8 cellular contexts compared by ENCODE assay signal in the genomic region with DNA sequence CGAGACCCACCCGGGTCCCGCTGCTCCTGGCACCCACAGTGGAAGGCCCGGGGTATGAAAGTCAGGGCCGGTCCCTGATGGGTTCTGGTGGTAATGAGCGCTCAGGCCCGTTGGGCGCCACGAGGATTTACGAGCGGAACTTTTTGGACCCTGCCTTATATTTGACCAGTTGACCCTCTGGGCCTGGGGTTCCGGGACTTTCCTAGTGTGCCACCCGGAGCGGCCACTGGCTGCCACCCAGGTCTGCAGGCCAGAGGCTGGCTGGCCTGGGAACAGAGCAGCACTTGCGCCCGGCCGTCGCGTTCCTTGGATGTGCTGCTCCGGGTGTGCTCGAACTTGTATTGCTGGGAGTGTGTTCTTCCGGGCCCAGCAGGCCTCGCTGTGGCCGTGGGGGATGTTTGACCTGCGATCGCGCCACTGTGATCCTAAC. TPM values are rescaled to one million over a fixed set of nuclear protein-coding genes. Genes with fewer than 3 reads are reported as not detected.
A peak's percentile ranks its signal among the peaks of the same experiment; 100 is the strongest.
DNase-seq lines count a peak whose midpoint lies in the region; ATAC-seq and TF ChIP-seq lines count a peak whose summit lies in the region.

No MANE protein-coding gene starts in this region.

- H3K27ac Mint-ChIP-seq in activated CD4-positive, alpha-beta T cell treated with anti-CD3 and anti-CD28 coated beads, Interleukin-2, amount 10 ng/mL, durations not matched to agents 24 days and 14 days = no peak overlapping the region

- TF ChIP-seq POLR2A in right lobe of liver (IDR thresholded peaks at IDR 0.05) = peak; percentile 27

- peaks cover 0 to 13% (median 2%) of the 10 kb centered on the region in 4 donors for H3K4me1 ChIP-seq in right lobe of liver
- peaks cover 6% of the 10 kb centered on the region for H3K4me1 ChIP-seq in thymus (ENCODE audit: control insufficient read depth, insufficient read depth, low read length)

- ATAC-seq in right lobe of liver = peak; percentile 41 to 75 (median 58)

- 13% methylated on average over 12 of the region's 27 CpGs for WGBS in right lobe of liver (ENCODE audit: insufficient coverage, low coverage, low lambda C conversion rate, missing lambda C conversion rate)
- 13% methylated on average over 27 of the region's 27 CpGs for WGBS in thymus

- H3K4me3 Mint-ChIP-seq in activated CD4-positive, alpha-beta T cell treated with anti-CD3 and anti-CD28 coated beads, Interleukin-2, amount 10 ng/mL, durations not matched to agents 24 days and 14 days = peak overlapping the region; percentile 34

- peaks cover 53% of the 10 kb centered on the region for H3K27me3 Mint-ChIP-seq in activated CD4-positive, alpha-beta T cell treated with anti-CD3 and anti-CD28 coated beads, Interleukin-2, amount 10 ng/mL, durations not matched to agents 24 days and 14 days

- TF ChIP-seq CTCF in coronary artery (IDR thresholded peaks at IDR 0.05) = no peak
- no peak for TF ChIP-seq CTCF in right lobe of liver (IDR thresholded peaks at IDR 0.05)

- peaks cover 7% of the 10 kb centered on the region for H3K4me1 Mint-ChIP-seq in activated CD4-positive, alpha-beta T cell treated with anti-CD3 and anti-CD28 coated beads, Interleukin-2, amount 10 ng/mL, durations not matched to agents 24 days and 14 days

- H3K36me3 Mint-ChIP-seq in activated CD4-positive, alpha-beta T cell treated with anti-CD3 and anti-CD28 coated beads, Interleukin-2, amount 10 ng/mL, durations not matched to agents 24 days and 14 days (ENCODE audit: low read depth) = no peaks in the 10 kb centered on the region

- H3K27me3 ChIP-seq in right lobe of liver (no peaks in the 10 kb centered on the region), thymus (ENCODE audit: control insufficient read depth, insufficient read depth) (peaks cover 36% of the 10 kb centered on the region)

- H3K36me3 ChIP-seq in right lobe of liver = no peaks in the 10 kb centered on the region
- no peaks in the 10 kb centered on the region for H3K36me3 ChIP-seq in thymus (ENCODE audit: control insufficient read depth, insufficient read depth)

- no peak for DNase-seq in activated CD4-positive, alpha-beta T cell treated with anti-CD3 and anti-CD28 coated beads, Interleukin-2, amount 10 ng/mL, durations not matched to agents 24 days and 14 days
- no peak for DNase-seq in activated CD4-positive, alpha-beta T cell treated with anti-CD3 and anti-CD28 coated beads, Interleukin-2, amount 50 U/mL, for 1 hour
- DNase-seq in coronary artery (ENCODE audit: low spot score) (no peak), right lobe of liver (peak; percentile 59 to 78 (median 68)), COLO829 (ENCODE audit: low spot score) (no peak), T1000 (lab: John Stamatoyannopoulos, UW) (no peak), NCI-H774 (lab: John Stamatoyannopoulos, UW) (no peak)

- no peaks in the 10 kb centered on the region for H3K9me3 Mint-ChIP-seq in activated CD4-positive, alpha-beta T cell treated with anti-CD3 and anti-CD28 coated beads, Interleukin-2, amount 10 ng/mL, durations not matched to agents 24 days and 14 days

- peak overlapping the region; percentile 71 for H3K4me3 ChIP-seq in coronary artery
- peak overlapping the region; percentile 68 to 71 (median 69) for H3K4me3 ChIP-seq in right lobe of liver
- H3K4me3 ChIP-seq in thymus (ENCODE audit: low read length) = peak overlapping the region; percentile 61

- H3K9me3 ChIP-seq in right lobe of liver (no peaks in the 10 kb centered on the region), thymus (ENCODE audit: control insufficient read depth) (no peaks in the 10 kb centered on the region)

- intact Hi-C loops in activated CD4-positive, alpha-beta T cell treated with anti-CD3 and anti-CD28 coated beads, Interleukin-2, amount 10 ng/mL, durations not matched to agents 24 days and 14 days (cut with micrococcal nuclease) = no loop called here
- intact Hi-C loops in right lobe of liver (cut with DNase I) = no loop called here

- H3K27ac ChIP-seq in coronary artery (no peak overlapping the region), right lobe of liver (peak overlapping the region; percentile 6 to 70 (median 61)), thymus (ENCODE audit: low read depth) (no peak overlapping the region)

RNA-seq across cellular contexts. Expression of gene F2RL1, which starts 1.0 kb away (rescaled TPM):
- total RNA-seq in activated CD4-positive, alpha-beta T cell treated with anti-CD3 and anti-CD28 coated beads, Interleukin-2, amount 10 ng/mL, durations not matched to agents 24 days and 14 days = 0.14 and 0.23 TPM in 2 replicates
- 10 to 100 TPM in 4 of 6 experiments, 1 to 10 TPM in 2; 2.6 to 17.0 (median 11.6) TPM for total RNA-seq in right lobe of liver
- polyA plus RNA-seq in thymus = 3.0 TPM

RNA-seq across cellular contexts. Expression of gene S100Z, which starts 29.9 kb away (rescaled TPM):
- 1.4 and 1.5 TPM in 2 replicates for total RNA-seq in activated CD4-positive, alpha-beta T cell treated with anti-CD3 and anti-CD28 coated beads, Interleukin-2, amount 10 ng/mL, durations not matched to agents 24 days and 14 days
- total RNA-seq in right lobe of liver = under 1 TPM in 1 of 6 experiments, not detected in 5; 0.43 TPM
- polyA plus RNA-seq in thymus = 1.6 TPM

Comparison
In these comparisons a context has a peak if more than half of its experiments do, and no peak if none do; other contexts are left out.
1. DNase-seq: peak in right lobe of liver (3 of 3); none in activated CD4-positive, alpha-beta T cell treated with anti-CD3 and anti-CD28 coated beads, Interleukin-2, amount 10 ng/mL, durations not matched to agents 24 days and 14 days (single experiment), activated CD4-positive, alpha-beta T cell treated with anti-CD3 and anti-CD28 coated beads, Interleukin-2, amount 50 U/mL, for 1 hour (single experiment), coronary artery (single experiment), COLO829 (single experiment), T1000 (single experiment) and NCI-H774 (single experiment).
2. H3K27ac ChIP-seq: peak in right lobe of liver (3 of 3); none in coronary artery (0 of 2) and thymus (single experiment).
3. Peak in every context shown above with its lines, with median percentiles within 50 percentile points of each other: H3K4me3 ChIP-seq.